ENCODE assay signal across 8 cellular contexts in genomic region chr10:5945561-5946418, GRCh38. TPM values are rescaled to one million over a fixed set of nuclear protein-coding genes. Genes with fewer than 3 reads are reported as not detected.
DNase-seq lines count a peak whose midpoint lies in the region; ATAC-seq and TF ChIP-seq lines count a peak whose summit lies in the region.

No MANE protein-coding gene starts in this region.

- H3K4me3 ChIP-seq in fibroblast of lung (replicated peaks in 1 of 4; ENCODE audit: control extremely low read depth in 1 of 4, insufficient read depth in 1 of 4, low read depth in 3 of 4, low read length in 4 of 4), result peak overlapping the region in 3 of 4 experiments; percentile 36 to 57 (median 41)

- TF ChIP-seq CTCF in fibroblast of lung (conservative IDR thresholded peaks at IDR 0.05 in 1 of 2, IDR thresholded peaks at IDR 0.05 in 1 of 2; ENCODE audit: low read depth in 1 of 2, low read length in 2 of 2), result no peak
- TF ChIP-seq CTCF in nephron (IDR thresholded peaks at IDR 0.05; ENCODE audit: unreplicated experiment in 3 of 3), result no peak

- no peak for ATAC-seq in GM18909 (IDR thresholded peaks at IDR 0.05; ENCODE audit: poor library complexity, unreplicated experiment)

- no peaks in the 10 kb centered on the region for H3K9me3 Mint-ChIP-seq in nephron

- no peaks in the 10 kb centered on the region for H4K20me1 ChIP-seq in fibroblast of lung (ENCODE audit: control insufficient read depth, extremely low read depth, insufficient read depth, low read length)

- H3K36me3 Mint-ChIP-seq in nephron (ENCODE audit: low read depth), result no peaks in the 10 kb centered on the region

- H3K27me3 ChIP-seq in fibroblast of lung (ENCODE audit: control insufficient read depth, insufficient read depth, low read length), result no peaks in the 10 kb centered on the region

- H3K27me3 Mint-ChIP-seq in nephron (ENCODE audit: low read depth), result peaks cover 20% of the 10 kb centered on the region

- H3K4me1 ChIP-seq in fibroblast of lung (ENCODE audit: control insufficient read depth, extremely low read depth, insufficient read depth, low read length), result peaks cover 23% of the 10 kb centered on the region

- H3K4me1 Mint-ChIP-seq in nephron, result peaks cover 45% of the 10 kb centered on the region

- no peaks in the 10 kb centered on the region for H3K79me2 ChIP-seq in fibroblast of lung (ENCODE audit: control insufficient read depth, insufficient read depth, low read length)

- H2AFZ ChIP-seq in fibroblast of lung (ENCODE audit: low read length), result peak overlapping the region; percentile 90

- peak overlapping the region; percentile 94 for H3K4me2 ChIP-seq in fibroblast of lung (ENCODE audit: extremely low read depth, insufficient read depth, low read length)

- H3K4me3 Mint-ChIP-seq in nephron, result peak overlapping the region in 1 of 3 experiments; percentile 25

- no peaks in the 10 kb centered on the region for H3K9me3 ChIP-seq in fibroblast of lung (ENCODE audit: control insufficient read depth, insufficient read depth, low read depth, low read length)

- H3K9ac ChIP-seq in fibroblast of lung (ENCODE audit: insufficient read depth, low read length), result peak overlapping the region; percentile 66

- H3K27ac Mint-ChIP-seq in nephron, result peak overlapping the region; percentile 61 to 93 (median 91)

- peak overlapping the region; percentile 95 for H3K27ac ChIP-seq in fibroblast of lung (ENCODE audit: insufficient read depth, low read length)

- no peaks in the 10 kb centered on the region for H3K36me3 ChIP-seq in fibroblast of lung (ENCODE audit: control insufficient read depth, insufficient read depth, low read length)

- peak; percentile 88 for DNase-seq in AG20443 (ENCODE audit: low spot score)
- peak; percentile 57 for DNase-seq in RPMI8226
- DNase-seq in fibroblast of lung (ENCODE audit: low read depth in 2 of 2), result peak; percentile 97 to 98
- DNase-seq in GM19238 (ENCODE audit: insufficient read length, low spot score), result no peak
- DNase-seq in cortex of kidney (lab: John Stamatoyannopoulos, UW), result no peak
- DNase-seq in HPDE6-E6E7 (ENCODE audit: extremely low spot score), result no peak

RNA-seq across cellular contexts. Expression of gene IL15RA, which starts 31.6 kb away (rescaled TPM):
- 9.2 and 13.7 TPM in 2 replicates for total RNA-seq in fibroblast of lung
- 5.9 and 8.4 TPM in 2 replicates for polyA plus RNA-seq in fibroblast of lung
- polyA plus RNA-seq in fibroblast of lung (2012), result 7.4 and 10.5 TPM in 2 replicates
- polyA minus RNA-seq in fibroblast of lung (ENCODE audit: low replicate concordance), result 8.6 and 12.3 TPM in 2 replicates

RNA-seq across cellular contexts. Expression of gene FBH1, which starts 55.7 kb away (rescaled TPM):
- 95.0 and 97.8 TPM in 2 replicates for total RNA-seq in fibroblast of lung
- polyA plus RNA-seq in fibroblast of lung, result 53.6 and 59.4 TPM in 2 replicates
- 42.4 and 43.4 TPM in 2 replicates for polyA plus RNA-seq in fibroblast of lung (2012)
- 174 and 189 TPM in 2 replicates for polyA minus RNA-seq in fibroblast of lung (ENCODE audit: low replicate concordance)

RNA-seq across cellular contexts. Expression of gene ANKRD16, which starts 56.1 kb away (rescaled TPM):
- 7.2 and 9.9 TPM in 2 replicates for total RNA-seq in fibroblast of lung
- polyA plus RNA-seq in fibroblast of lung, result 4.0 and 4.9 TPM in 2 replicates
- polyA plus RNA-seq in fibroblast of lung (2012), result 4.5 and 5.0 TPM in 2 replicates
- 14.0 and 34.5 TPM in 2 replicates for polyA minus RNA-seq in fibroblast of lung (ENCODE audit: low replicate concordance)

Comparison
In these comparisons a context has a peak if more than half of its experiments do, and no peak if none do; other contexts are left out.
1. DNase-seq: peak in AG20443 (single experiment), RPMI8226 (single experiment) and fibroblast of lung (2 of 2); none in GM19238 (single experiment), cortex of kidney (single experiment) and HPDE6-E6E7 (single experiment).